In genomic region chr2:236562434-236562833, GRCh38 we compare ENCODE assay signal across 11 cellular contexts. TPM values are rescaled to one million over a fixed set of nuclear protein-coding genes. Genes with fewer than 3 reads are reported as not detected.
DNase-seq lines count a peak whose midpoint lies in the region; ATAC-seq, FAIRE-seq and TF ChIP-seq lines count a peak whose summit lies in the region.
"Had no signal": no experiment of that assay in that cellular context is flagged by ENCODE, and none has a peak within 500 bp of the region (broad histone marks: within the 10 kb centered on the region; RNA-seq: fewer than 3 reads in every experiment).

No MANE protein-coding gene starts in this region.

- TF ChIP-seq POLR2A in upper lobe of left lung (IDR thresholded peaks at IDR 0.05), result no peak

- intact Hi-C loops in ascending aorta (cut with DNase I), result no loop called here
- intact Hi-C loops in activated T-helper 2 cell treated with anti-CD3 and anti-CD28 coated beads, Interferon-gamma antibody, Interleukin-2, Interleukin-4, amounts not matched to agents 10 μg/mL and 5 μg/mL and 100 μg/mL, durations not matched to agents 14 hours and 24 hours and 36 hours (cut with micrococcal nuclease), result no loop called here

- H3K27me3 Mint-ChIP-seq in activated T-helper 2 cell treated with anti-CD3 and anti-CD28 coated beads, Interferon-gamma antibody, Interleukin-2, Interleukin-4, amounts not matched to agents 10 μg/mL and 5 μg/mL and 100 μg/mL, durations not matched to agents 14 hours and 24 hours and 36 hours (ENCODE audit: low read depth), result peaks cover 5% of the 10 kb centered on the region
- H3K27me3 Mint-ChIP-seq: activated CD4-positive, alpha-beta T cell treated with anti-CD3 and anti-CD28 coated beads, Interleukin-2, amount 10 ng/mL, durations not matched to agents 7 days and 5 days; B cell; naive B cell had no signal

- DNase-seq in SK-N-SH (peak; percentile 39), ascending aorta (ENCODE audit: low spot score in 2 of 2) (no peak), kidney tubule cell (ENCODE audit: low spot score) (peak; percentile 42), upper lobe of left lung (no peak), HTR-8/SVneo (ENCODE audit: insufficient read length, low spot score) (no peak)
- DNase-seq in activated T-helper 2 cell treated with anti-CD3 and anti-CD28 coated beads, Interferon-gamma antibody, Interleukin-2, Interleukin-4, amounts not matched to agents 10 μg/mL and 5 μg/mL and 100 μg/mL, durations not matched to agents 14 hours and 24 hours and 36 hours (ENCODE audit: low spot score), result no peak
- DNase-seq: activated CD4-positive, alpha-beta T cell treated with anti-CD3 and anti-CD28 coated beads, Interleukin-2, amount 10 ng/mL, durations not matched to agents 7 days and 5 days; naive B cell had no signal

- TF ChIP-seq CTCF in SK-N-SH (IDR thresholded peaks at IDR 0.05) (peak; percentile 61), ascending aorta (IDR thresholded peaks at IDR 0.05) (peak; percentile 65 to 73 (median 72)), upper lobe of left lung (IDR thresholded peaks at IDR 0.05) (peak; percentile 27 to 70 (median 58))

- H3K36me3 ChIP-seq in SK-N-SH (replicated peaks in 1 of 2; ENCODE audit: control insufficient read depth in 1 of 2, insufficient read depth in 2 of 2, low read length in 1 of 2), result no peaks in the 10 kb centered on the region
- H3K36me3 ChIP-seq in ascending aorta, result no peaks in the 10 kb centered on the region
- no peaks in the 10 kb centered on the region for H3K36me3 ChIP-seq in upper lobe of left lung

- TF ChIP-seq EP300 in SK-N-SH (IDR thresholded peaks at IDR 0.05; ENCODE audit: borderline replicate concordance in 1 of 2, low read depth in 1 of 2, low read length in 1 of 2) (no peak), upper lobe of left lung (IDR thresholded peaks at IDR 0.05) (no peak)

- H3K27ac ChIP-seq in SK-N-SH (ENCODE audit: low read depth in 2 of 2, low read length in 1 of 2), result no peak overlapping the region
- H3K27ac ChIP-seq in ascending aorta, result no peak overlapping the region
- H3K27ac ChIP-seq in upper lobe of left lung, result no peak overlapping the region

- peak; percentile 43 for TF ChIP-seq RAD21 in SK-N-SH (IDR thresholded peaks at IDR 0.05; ENCODE audit: low read length)

- POLR2A ChIA-PET in SK-N-SH (lab: Yijun Ruan, JAX), result no interaction called here

- CTCF ChIA-PET in SK-N-SH (lab: Yijun Ruan, JAX), result interaction anchor here (0.5 to 1.0 kb wide), 3 partner anchors 35 to 465 kb away, joined by 3 read pairs; no protein-coding TSS in a partner anchor

- H3K9me3 ChIP-seq in SK-N-SH (no peaks in the 10 kb centered on the region), ascending aorta (no peaks in the 10 kb centered on the region), upper lobe of left lung (no peaks in the 10 kb centered on the region)

- no peak overlapping the region for H3K4me3 Mint-ChIP-seq in activated T-helper 2 cell treated with anti-CD3 and anti-CD28 coated beads, Interferon-gamma antibody, Interleukin-2, Interleukin-4, amounts not matched to agents 10 μg/mL and 5 μg/mL and 100 μg/mL, durations not matched to agents 14 hours and 24 hours and 36 hours (ENCODE audit: low read depth)
- H3K4me3 Mint-ChIP-seq: activated CD4-positive, alpha-beta T cell treated with anti-CD3 and anti-CD28 coated beads, Interleukin-2, amount 10 ng/mL, durations not matched to agents 7 days and 5 days; B cell had no signal

- no peak overlapping the region for H3K4me2 ChIP-seq in SK-N-SH

- FAIRE-seq in HTR-8/SVneo (lab: Jason Lieb, UNC), result no peak

- H3K27me3 ChIP-seq in SK-N-SH (ENCODE audit: insufficient read depth) (peaks cover 17% of the 10 kb centered on the region; the same call in 1 of the 2 replicates), ascending aorta (no peaks in the 10 kb centered on the region), upper lobe of left lung (no peaks in the 10 kb centered on the region)

- WGBS in SK-N-SH (ENCODE audit: low lambda C conversion rate), result 8% methylated on average over 5 of the region's 5 CpGs
- WGBS in upper lobe of left lung, 2 donors, result 80 to 83% methylated on average over 5 of the region's 5 CpGs

- peaks cover 22% of the 10 kb centered on the region for H3K4me1 Mint-ChIP-seq in activated T-helper 2 cell treated with anti-CD3 and anti-CD28 coated beads, Interferon-gamma antibody, Interleukin-2, Interleukin-4, amounts not matched to agents 10 μg/mL and 5 μg/mL and 100 μg/mL, durations not matched to agents 14 hours and 24 hours and 36 hours (ENCODE audit: low read depth)

- ATAC-seq in SK-N-SH treated with all-trans-retinoic acid at 6 μM for 48 hours, result no peak
- no peak for ATAC-seq in upper lobe of left lung (ENCODE audit: low FRiP score in 2 of 2)
- ATAC-seq in HG03469 (IDR thresholded peaks at IDR 0.05; ENCODE audit: unreplicated experiment), result no peak

- no peaks in the 10 kb centered on the region for H3K9me2 ChIP-seq in SK-N-SH

- no peaks in the 10 kb centered on the region for H3F3A ChIP-seq in SK-N-SH (replicated peaks; ENCODE audit: insufficient read depth)

- H2AFZ ChIP-seq in SK-N-SH (ENCODE audit: low read depth), result no peak overlapping the region

- H3K4me1 ChIP-seq in SK-N-SH (ENCODE audit: control insufficient read depth in 1 of 2, insufficient read depth in 2 of 2, low read depth in 1 of 2, low read length in 1 of 2) (no peaks in the 10 kb centered on the region), ascending aorta (peaks cover 0 to 4% of the 10 kb centered on the region in 2 donors), upper lobe of left lung (peaks cover 5 to 9% (median 8%) of the 10 kb centered on the region in 4 donors)

- H3K4me3 ChIP-seq in SK-N-SH (ENCODE audit: low read depth in 2 of 2, low read length in 1 of 2), result no peak overlapping the region
- no peak overlapping the region for H3K4me3 ChIP-seq in ascending aorta
- H3K4me3 ChIP-seq in upper lobe of left lung, result no peak overlapping the region

- H3K9me3 Mint-ChIP-seq in activated T-helper 2 cell treated with anti-CD3 and anti-CD28 coated beads, Interferon-gamma antibody, Interleukin-2, Interleukin-4, amounts not matched to agents 10 μg/mL and 5 μg/mL and 100 μg/mL, durations not matched to agents 14 hours and 24 hours and 36 hours, result no peaks in the 10 kb centered on the region

- no peaks in the 10 kb centered on the region for H3K79me2 ChIP-seq in SK-N-SH (ENCODE audit: insufficient read depth)

- H3K9ac ChIP-seq in SK-N-SH, result no peak overlapping the region

- H3K27ac Mint-ChIP-seq in activated T-helper 2 cell treated with anti-CD3 and anti-CD28 coated beads, Interferon-gamma antibody, Interleukin-2, Interleukin-4, amounts not matched to agents 10 μg/mL and 5 μg/mL and 100 μg/mL, durations not matched to agents 14 hours and 24 hours and 36 hours, result no peak overlapping the region
- H3K27ac Mint-ChIP-seq: activated CD4-positive, alpha-beta T cell treated with anti-CD3 and anti-CD28 coated beads, Interleukin-2, amount 10 ng/mL, durations not matched to agents 7 days and 5 days; B cell had no signal

- peaks cover 25% of the 10 kb centered on the region for H3K36me3 Mint-ChIP-seq in activated T-helper 2 cell treated with anti-CD3 and anti-CD28 coated beads, Interferon-gamma antibody, Interleukin-2, Interleukin-4, amounts not matched to agents 10 μg/mL and 5 μg/mL and 100 μg/mL, durations not matched to agents 14 hours and 24 hours and 36 hours (ENCODE audit: low read depth)

- H4K20me1 ChIP-seq in SK-N-SH (ENCODE audit: insufficient read depth), result no peaks in the 10 kb centered on the region

TF ChIP-seq in SK-N-SH, 30 proteins besides CTCF, POLR2A, EP300 and RAD21:
- TF ChIP-seq TEAD4 (IDR thresholded peaks at IDR 0.05; ENCODE audit: borderline replicate concordance, insufficient read depth), result peak; percentile 43; the same call in 1 of the 2 replicates
- TF ChIP-seq JUND (IDR thresholded peaks at IDR 0.05), result no peak
TF ChIP-seq in SK-N-SH: peak in this region for 1.

TF ChIP-seq in SK-N-SH treated with all-trans-retinoic acid at 6 μM for 48 hours, 23 proteins besides CTCF, POLR2A, EP300 and RAD21:
- TF ChIP-seq ZC3H10 (CRISPR knock-in tag; IDR thresholded peaks at IDR 0.05) (no peak), ESRRG (CRISPR knock-in tag; IDR thresholded peaks at IDR 0.05) (no peak), CSDC2 (CRISPR knock-in tag; IDR thresholded peaks at IDR 0.05) (no peak), RARB (CRISPR knock-in tag; IDR thresholded peaks at IDR 0.05) (no peak), ZFP3 (CRISPR knock-in tag; IDR thresholded peaks at IDR 0.05) (no peak), TOX (CRISPR knock-in tag; IDR thresholded peaks at IDR 0.05; ENCODE audit: borderline replicate concordance) (no peak), POU6F1 (CRISPR knock-in tag; IDR thresholded peaks at IDR 0.05; ENCODE audit: borderline replicate concordance, low read depth) (no peak), ZNF8 (CRISPR knock-in tag; IDR thresholded peaks at IDR 0.05) (no peak)

RNA-seq across cellular contexts. Expression of gene ACKR3, which starts 7.2 kb away (rescaled TPM):
- not detected in 2 replicates for polyA plus RNA-seq in SK-N-SH (2012; rRNA removed)
- polyA plus RNA-seq in SK-N-SH (2012; cell fraction: cytosol; rRNA removed), result 0.05 and 0.08 TPM in 2 replicates
- 0.08 and 0.23 TPM in 2 replicates for polyA plus RNA-seq in SK-N-SH (2012; cell fraction: nucleus; rRNA removed)
- total RNA-seq in ascending aorta (75.6 TPM), upper lobe of left lung (10 to 100 TPM in 3 of 6 donors, 1 to 10 TPM in 3; 3.9 to 28.5 (median 10.5) TPM)
- 1.8 and 2.7 TPM in 2 replicates for total RNA-seq in activated T-helper 2 cell treated with anti-CD3 and anti-CD28 coated beads, Interferon-gamma antibody, Interleukin-2, Interleukin-4, amounts not matched to agents 10 μg/mL and 5 μg/mL and 100 μg/mL, durations not matched to agents 14 hours and 24 hours and 36 hours

Comparison
In these comparisons a context has a peak if more than half of its experiments do, and no peak if none do; other contexts are left out.
1. DNase-seq: peak in SK-N-SH (single experiment) and kidney tubule cell (single experiment); none in ascending aorta (0 of 2), upper lobe of left lung (0 of 2), HTR-8/SVneo (single experiment) and activated T-helper 2 cell treated with anti-CD3 and anti-CD28 coated beads, Interferon-gamma antibody, Interleukin-2, Interleukin-4, amounts not matched to agents 10 μg/mL and 5 μg/mL and 100 μg/mL, durations not matched to agents 14 hours and 24 hours and 36 hours (single experiment).
2. Peak in every context shown above with its lines, with median percentiles within 50 percentile points of each other: CTCF ChIP-seq.